In the genomic region with DNA sequence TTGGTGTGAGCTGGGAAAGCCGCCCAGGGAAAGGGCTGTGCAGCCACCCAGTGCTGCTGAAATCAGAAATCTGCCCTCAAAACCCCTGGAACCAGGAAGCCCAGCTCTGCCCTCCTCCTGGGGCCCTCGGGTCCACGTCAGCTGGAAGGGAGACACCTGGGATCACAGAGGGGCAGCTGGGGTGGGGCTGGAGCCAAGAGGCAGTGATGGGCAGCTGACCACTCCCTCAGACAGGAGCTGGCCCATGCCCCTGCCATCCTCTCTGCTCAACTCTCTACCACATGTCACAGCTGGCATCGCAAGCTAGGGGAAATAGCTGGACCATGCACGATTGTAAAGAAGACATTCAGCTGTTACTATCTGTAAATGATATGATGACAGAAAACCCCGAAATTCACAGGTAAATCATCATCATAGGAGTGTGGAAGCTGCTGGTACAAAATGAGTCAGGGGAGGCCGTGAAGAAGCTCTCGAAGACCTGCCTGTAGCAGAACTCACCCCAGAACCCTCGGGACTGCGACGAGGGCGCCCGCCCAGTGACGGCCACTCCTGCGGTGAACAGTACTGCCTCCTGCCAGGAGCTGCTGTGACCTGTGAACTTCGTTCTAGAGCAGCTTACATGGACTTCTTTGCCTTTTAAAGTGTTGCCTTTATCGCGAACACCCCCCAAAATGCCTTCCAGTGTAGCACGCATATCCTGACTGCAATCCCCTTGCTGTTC, we compare ENCODE assay signal across 1 cellular context.
TF ChIP-seq lines count a peak whose summit lies in the region.

No MANE protein-coding gene starts in this region.

TF ChIP-seq in endothelial cell of umbilical vein, 7 proteins besides CTCF, POLR2A, EP300 and RAD21:
- TF ChIP-seq POLR2AphosphoS5 (IDR thresholded peaks at IDR 0.05; ENCODE audit: insufficient read depth, low read depth, low read length) (peak; percentile 22), FOS (IDR thresholded peaks at IDR 0.05; ENCODE audit: borderline replicate concordance, insufficient read depth, low read length) (no peak), MYC (IDR thresholded peaks at IDR 0.05; ENCODE audit: low read depth, low read length) (no peak), EZH2 (IDR thresholded peaks at IDR 0.05; ENCODE audit: borderline replicate concordance, low read depth, low read length, severe bottlenecking) (no peak), GATA2 (IDR thresholded peaks at IDR 0.05; ENCODE audit: insufficient read depth, insufficient read length, low read depth, low read length) (no peak), MAX (IDR thresholded peaks at IDR 0.05; ENCODE audit: insufficient read depth, insufficient read length) (no peak), JUN (IDR thresholded peaks at IDR 0.05; ENCODE audit: borderline replicate concordance, insufficient read depth, insufficient read length, low read depth) (no peak)
TF ChIP-seq in endothelial cell of umbilical vein: peak in this region for 1.
